8 cellular contexts compared by ENCODE assay signal in the genomic region with DNA sequence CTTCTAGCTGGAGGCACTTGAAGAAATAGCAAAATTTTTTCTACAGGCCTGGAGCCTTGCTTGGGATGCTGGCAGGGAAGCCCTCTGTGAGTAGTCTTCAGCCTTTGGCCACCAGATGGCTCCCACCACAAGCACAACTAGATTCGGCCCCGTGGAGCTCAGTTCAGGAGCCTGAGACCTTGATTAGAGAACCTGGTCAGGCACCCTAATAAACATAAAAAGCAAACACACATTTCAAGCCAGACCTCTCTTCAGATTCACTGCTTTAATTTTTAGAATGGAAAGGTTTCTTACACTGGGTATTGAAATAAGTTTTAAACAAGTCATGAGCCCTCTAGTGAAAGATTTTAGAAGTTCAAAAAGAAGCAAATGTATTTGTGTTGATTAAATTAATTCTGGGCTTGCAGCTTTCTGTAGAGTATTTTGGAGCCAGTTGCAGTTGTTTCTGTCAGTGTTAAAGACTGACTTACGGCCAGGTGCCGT. TPM values are rescaled to one million over a fixed set of nuclear protein-coding genes. Genes with fewer than 3 reads are reported as not detected.
DNase-seq lines count a peak whose midpoint lies in the region; ATAC-seq, FAIRE-seq and TF ChIP-seq lines count a peak whose summit lies in the region.

No MANE protein-coding gene starts in this region.

- H3K9me3 ChIP-seq in MM.1S (replicated peaks; ENCODE audit: insufficient read depth, low read length), result no peaks in the 10 kb centered on the region
- H3K9me3 ChIP-seq in left ventricle myocardium inferior (replicated peaks), result no peaks in the 10 kb centered on the region

- H3K36me3 Mint-ChIP-seq in activated naive CD8-positive, alpha-beta T cell treated with anti-CD3 and anti-CD28 coated beads, Interleukin-2, amount 50 U/mL, for 24 hours (ENCODE audit: low read depth), result no peaks in the 10 kb centered on the region

- no peaks in the 10 kb centered on the region for H3K9me2 ChIP-seq in MM.1S (replicated peaks; ENCODE audit: insufficient read depth, low read length)

- H3K9me3 Mint-ChIP-seq in activated naive CD8-positive, alpha-beta T cell treated with anti-CD3 and anti-CD28 coated beads, Interleukin-2, amount 50 U/mL, for 24 hours, result no peaks in the 10 kb centered on the region

- no peak overlapping the region for H3K27ac Mint-ChIP-seq in activated naive CD8-positive, alpha-beta T cell treated with anti-CD3 and anti-CD28 coated beads, Interleukin-2, amount 50 U/mL, for 24 hours

- no peaks in the 10 kb centered on the region for H3F3A ChIP-seq in MM.1S (ENCODE audit: insufficient read depth, low read length)

- H3K27ac ChIP-seq in MM.1S (ENCODE audit: low read length), result peak overlapping the region; percentile 17; the same call in 1 of the 2 replicates
- H3K27ac ChIP-seq in left ventricle myocardium inferior (replicated peaks), result peak overlapping the region; percentile 62

- H3K4me1 ChIP-seq in MM.1S (ENCODE audit: low read length) (peaks cover 14% of the 10 kb centered on the region), left ventricle myocardium inferior (peaks cover 54% of the 10 kb centered on the region)

- peak overlapping the region; percentile 37; the same call in 1 of the 2 replicates for H3K4me2 ChIP-seq in MM.1S (ENCODE audit: low read depth, low read length)

- peak; percentile 98 for ATAC-seq in activated naive CD8-positive, alpha-beta T cell treated with anti-CD3 and anti-CD28 coated beads, Interleukin-2, amount 50 U/mL, for 24 hours

- H3K4me1 Mint-ChIP-seq in activated naive CD8-positive, alpha-beta T cell treated with anti-CD3 and anti-CD28 coated beads, Interleukin-2, amount 50 U/mL, for 24 hours, result peaks cover 12% of the 10 kb centered on the region

- DNase-seq in GM10266 (ENCODE audit: extremely low spot score), result peak; percentile 70
- DNase-seq in HCEC 1CT, result peak; percentile 80
- DNase-seq in MM.1S, result peak; percentile 87
- peak; percentile 79 for DNase-seq in SW480 (ENCODE audit: low spot score)
- peak; percentile 71 for DNase-seq in activated naive CD8-positive, alpha-beta T cell treated with anti-CD3 and anti-CD28 coated beads, Interleukin-2, amount 50 U/mL, for 24 hours
- DNase-seq in left ventricle myocardium inferior, result peak; percentile 78
- DNase-seq in pulmonary artery endothelial cell (ENCODE audit: low read depth, low spot score), result peak; percentile 43
- DNase-seq in urothelium cell line (ENCODE audit: low spot score), result peak; percentile 65

- H3K4me3 ChIP-seq in MM.1S (ENCODE audit: low read length) (no peak overlapping the region), left ventricle myocardium inferior (no peak overlapping the region)

- no peaks in the 10 kb centered on the region for H3K27me3 Mint-ChIP-seq in activated naive CD8-positive, alpha-beta T cell treated with anti-CD3 and anti-CD28 coated beads, Interleukin-2, amount 50 U/mL, for 24 hours

- peak overlapping the region; percentile 44; the same call in 1 of the 2 replicates for H2AFZ ChIP-seq in MM.1S (ENCODE audit: low read length)

- H3K79me2 ChIP-seq in MM.1S (ENCODE audit: low read length), result no peaks in the 10 kb centered on the region

- intact Hi-C loops in left ventricle myocardium inferior (cut with micrococcal nuclease), result loop anchor here (1.0 kb wide), 1 partner anchor 66 kb away; no protein-coding TSS in a partner anchor

- H3K4me3 Mint-ChIP-seq in activated naive CD8-positive, alpha-beta T cell treated with anti-CD3 and anti-CD28 coated beads, Interleukin-2, amount 50 U/mL, for 24 hours, result no peak overlapping the region

- H3K36me3 ChIP-seq in MM.1S (replicated peaks; ENCODE audit: insufficient read depth, low read length) (no peaks in the 10 kb centered on the region), left ventricle myocardium inferior (peaks cover 8% of the 10 kb centered on the region)

- TF ChIP-seq CTCF in GM10266 (IDR thresholded peaks at IDR 0.05; ENCODE audit: control insufficient read depth, insufficient read depth, low read depth, missing control alignments) (peak; percentile 90), MM.1S (IDR thresholded peaks at IDR 0.05; ENCODE audit: low read length) (peak; percentile 93), left ventricle myocardium inferior (IDR thresholded peaks at IDR 0.05; ENCODE audit: borderline replicate concordance) (peak; percentile 92)

- H3K9ac ChIP-seq in MM.1S (ENCODE audit: low read length), result peak overlapping the region; percentile 1; the same call in 1 of the 2 replicates

- FAIRE-seq in urothelium cell line (lab: Jason Lieb, UNC), result no peak

- no peaks in the 10 kb centered on the region for H4K20me1 ChIP-seq in MM.1S (ENCODE audit: insufficient read depth, low read length)

- H3K27me3 ChIP-seq in MM.1S (replicated peaks; ENCODE audit: insufficient read depth, low read length) (no peaks in the 10 kb centered on the region), left ventricle myocardium inferior (ENCODE audit: low read depth) (no peaks in the 10 kb centered on the region)

RNA-seq across cellular contexts. Expression of a gene that starts 41.4 kb away (rescaled TPM):
- total RNA-seq in left ventricle myocardium inferior (139 TPM), pulmonary artery endothelial cell (18.9 and 20.3 TPM in 2 replicates)

RNA-seq across cellular contexts. Expression of a gene that starts 50.0 kb away (rescaled TPM):
- total RNA-seq in left ventricle myocardium inferior, result 79.7 TPM
- total RNA-seq in pulmonary artery endothelial cell, result 66.7 and 66.9 TPM in 2 replicates
